15 cellular contexts compared by ENCODE assay signal in genomic region chr2:233434666-233435375, GRCh38.
DNase-seq lines count a peak whose midpoint lies in the region; ATAC-seq lines count a peak whose summit lies in the region.
"Had no signal": no experiment of that assay in that cellular context is flagged by ENCODE, and none has a peak within 500 bp of the region (broad histone marks: within the 10 kb centered on the region; RNA-seq: fewer than 3 reads in every experiment).

No MANE protein-coding gene starts in this region.

- H3K4me1 ChIP-seq in skeletal muscle tissue (ENCODE audit: control insufficient read depth in 3 of 3, insufficient read depth in 3 of 3, low read length in 3 of 3) = peaks cover 56 to 67% (median 59%) of the 10 kb centered on the region in 3 donors

- peaks cover 42 to 53% (median 48%) of the 10 kb centered on the region in 3 donors for H3K36me3 ChIP-seq in skeletal muscle tissue (ENCODE audit: control insufficient read depth in 3 of 3, insufficient read depth in 3 of 3, low read length in 3 of 3)

- no peaks in the 10 kb centered on the region for H3K9me3 ChIP-seq in skeletal muscle tissue (ENCODE audit: control insufficient read depth in 3 of 3, low read length in 3 of 3)

- H3K4me3 ChIP-seq in skeletal muscle tissue (ENCODE audit: low read length in 3 of 3) = no peak overlapping the region
- H3K4me3 ChIP-seq: skin epidermis had no signal

- no peaks in the 10 kb centered on the region for H3K27me3 ChIP-seq in skeletal muscle tissue (ENCODE audit: control insufficient read depth in 3 of 3, insufficient read depth in 3 of 3, low read length in 3 of 3)

- DNase-seq in activated CD8-positive, alpha-beta memory T cell treated with anti-CD3 and anti-CD28 coated beads, Interleukin-2, amount 50 U/mL, for 48 hours = peak; percentile 41
- no peak for DNase-seq in activated CD8-positive, alpha-beta memory T cell treated with anti-CD3 and anti-CD28 coated beads, Interleukin-2, amount 50 U/mL, for 4 hours
- DNase-seq in NOMO-1 treated with dmso at 0.1 percent for 144 hours (lab: John Stamatoyannopoulos, UW; ENCODE audit: unreplicated experiment) = peak; percentile 73
- DNase-seq in left lobe of liver (ENCODE audit: low spot score) = peak; percentile 34
- DNase-seq in EL = no peak
- no peak for DNase-seq in NCI-H446 (lab: John Stamatoyannopoulos, UW)
- DNase-seq: activated CD4-positive, alpha-beta T cell treated with anti-CD3 and anti-CD28 coated beads, Interleukin-2, amount 50 U/mL, for 1 hour; activated naive CD4-positive, alpha-beta T cell treated with Interleukin-2 at 50 U/mL for 16 hours; Calu3; glutamatergic neuron; KG1; NCI-H1436 had no signal

- ATAC-seq in left lobe of liver (no peak), HG02973 (IDR thresholded peaks at IDR 0.05; ENCODE audit: unreplicated experiment) (no peak)

- peak overlapping the region; percentile 70 for H3K27ac ChIP-seq in skeletal muscle tissue (ENCODE audit: low read depth, low read length)
- H3K27ac ChIP-seq: skin epidermis had no signal

- peak overlapping the region in 1 of 3 donors; percentile 40 for H3K9ac ChIP-seq in skeletal muscle tissue (ENCODE audit: low read depth in 1 of 3, low read length in 3 of 3)

Comparison
In these comparisons a context has a peak if more than half of its experiments do, and no peak if none do; other contexts are left out.
1. DNase-seq: peak in activated CD8-positive, alpha-beta memory T cell treated with anti-CD3 and anti-CD28 coated beads, Interleukin-2, amount 50 U/mL, for 48 hours (single experiment), NOMO-1 treated with dmso at 0.1 percent for 144 hours (single experiment) and left lobe of liver (single experiment); none in activated CD8-positive, alpha-beta memory T cell treated with anti-CD3 and anti-CD28 coated beads, Interleukin-2, amount 50 U/mL, for 4 hours (single experiment), EL (single experiment) and NCI-H446 (0 of 2).